In genomic region chr12:6614513-6615177, GRCh38 we compare ENCODE assay signal across 8 cellular contexts. TPM values are rescaled to one million over a fixed set of nuclear protein-coding genes. Genes with fewer than 3 reads are reported as not detected.
A peak's percentile ranks its signal among the peaks of the same experiment; 100 is the strongest.
DNase-seq lines count a peak whose midpoint lies in the region; ATAC-seq and TF ChIP-seq lines count a peak whose summit lies in the region.

No MANE protein-coding gene starts in this region.

- H3K9me3 ChIP-seq in body of pancreas (no peaks in the 10 kb centered on the region), upper lobe of left lung (no peaks in the 10 kb centered on the region)

- peak in 1 of 7 experiments; percentile 11 for TF ChIP-seq CTCF in body of pancreas (IDR thresholded peaks at IDR 0.05)
- TF ChIP-seq CTCF in upper lobe of left lung (IDR thresholded peaks at IDR 0.05): no peak

- no peak overlapping the region for H3K4me3 Mint-ChIP-seq in activated naive CD4-positive, alpha-beta T cell treated with anti-CD3 and anti-CD28 coated beads, Interleukin-2, amount 50 U/mL, for 24 hours
- no peak overlapping the region for H3K4me3 Mint-ChIP-seq in activated naive CD4-positive, alpha-beta T cell treated with anti-CD3 and anti-CD28 coated beads for 36 hours
- H3K4me3 Mint-ChIP-seq in memory B cell: peak overlapping the region; percentile 58

- TF ChIP-seq EP300 in upper lobe of left lung (IDR thresholded peaks at IDR 0.05): no peak

- H3K36me3 ChIP-seq in body of pancreas (replicated peaks in 1 of 2; ENCODE audit: insufficient read depth in 1 of 2, low read depth in 2 of 2) (no peaks in the 10 kb centered on the region), upper lobe of left lung (no peaks in the 10 kb centered on the region)

- TF ChIP-seq POLR2A in body of pancreas (IDR thresholded peaks at IDR 0.05) (no peak), upper lobe of left lung (IDR thresholded peaks at IDR 0.05) (no peak)

- peaks cover 52% of the 10 kb centered on the region for H3K4me1 Mint-ChIP-seq in activated naive CD4-positive, alpha-beta T cell treated with anti-CD3 and anti-CD28 coated beads, Interleukin-2, amount 50 U/mL, for 24 hours
- peaks cover 39% of the 10 kb centered on the region for H3K4me1 Mint-ChIP-seq in activated naive CD4-positive, alpha-beta T cell treated with anti-CD3 and anti-CD28 coated beads for 36 hours (ENCODE audit: low read depth)
- H3K4me1 Mint-ChIP-seq in memory B cell: peaks cover 47% of the 10 kb centered on the region

- H3K4me1 ChIP-seq in body of pancreas: peaks cover 29% of the 10 kb centered on the region
- peaks cover 28 to 37% (median 33%) of the 10 kb centered on the region in 4 donors for H3K4me1 ChIP-seq in upper lobe of left lung

- CTCF ChIA-PET in activated naive CD4-positive, alpha-beta T cell treated with anti-CD3 and anti-CD28 coated beads for 36 hours (lab: Charles Lee): interaction anchor here (0.5 to 1.6 kb wide), 6 partner anchors 9 to 220 kb away, joined by 3 to 4 read pairs (median 4); partner anchors contain the start of gene ZNF384

- H3K36me3 Mint-ChIP-seq in activated naive CD4-positive, alpha-beta T cell treated with anti-CD3 and anti-CD28 coated beads, Interleukin-2, amount 50 U/mL, for 24 hours: no peaks in the 10 kb centered on the region
- H3K36me3 Mint-ChIP-seq in activated naive CD4-positive, alpha-beta T cell treated with anti-CD3 and anti-CD28 coated beads for 36 hours (ENCODE audit: low read depth): no peaks in the 10 kb centered on the region
- peaks cover 9% of the 10 kb centered on the region for H3K36me3 Mint-ChIP-seq in memory B cell

- H3K9me3 Mint-ChIP-seq in activated naive CD4-positive, alpha-beta T cell treated with anti-CD3 and anti-CD28 coated beads, Interleukin-2, amount 50 U/mL, for 24 hours: no peaks in the 10 kb centered on the region
- no peaks in the 10 kb centered on the region for H3K9me3 Mint-ChIP-seq in activated naive CD4-positive, alpha-beta T cell treated with anti-CD3 and anti-CD28 coated beads for 36 hours
- no peaks in the 10 kb centered on the region for H3K9me3 Mint-ChIP-seq in memory B cell

- peak overlapping the region; percentile 85 to 92 (median 90) for H3K27ac ChIP-seq in body of pancreas
- peak overlapping the region; percentile 69 to 97 (median 92) for H3K27ac ChIP-seq in upper lobe of left lung

- WGBS in body of pancreas, 2 donors: 29 to 40% methylated on average over 5 to 7 of the region's 7 CpGs
- WGBS in upper lobe of left lung, 2 donors: 61 to 65% methylated on average over 7 of the region's 7 CpGs

- DNase-seq in activated naive CD4-positive, alpha-beta T cell treated with anti-CD3 and anti-CD28 coated beads for 36 hours: no peak
- DNase-seq in body of pancreas (no peak), memory B cell (ENCODE audit: low spot score in 2 of 2) (no peak), upper lobe of left lung (no peak), posterior cingulate gyrus (no peak), hippocampal formation (lab: John Stamatoyannopoulos, UW) (no peak)
- no peak for DNase-seq in activated naive CD4-positive, alpha-beta T cell (lab: John Stamatoyannopoulos, UW)

- H3K4me3 ChIP-seq in body of pancreas (no peak overlapping the region), upper lobe of left lung (no peak overlapping the region)

- intact Hi-C loops in activated naive CD4-positive, alpha-beta T cell treated with anti-CD3 and anti-CD28 coated beads for 36 hours (cut with micrococcal nuclease): no loop called here
- intact Hi-C loops in body of pancreas (cut with DNase I) (loop anchor here (10.0 kb wide), 1 partner anchor 50 kb away; the partner anchor contains the start of gene ING4), posterior cingulate gyrus (cut with DNase I) (loop anchor here (5.0 kb wide), 1 partner anchor 48 kb away; the partner anchor contains the start of gene ING4)

- no peak for ATAC-seq in body of pancreas
- no peak for ATAC-seq in memory B cell (ENCODE audit: low read depth)
- ATAC-seq in upper lobe of left lung (ENCODE audit: low FRiP score in 2 of 2): no peak

- H3K27ac Mint-ChIP-seq in activated naive CD4-positive, alpha-beta T cell treated with anti-CD3 and anti-CD28 coated beads, Interleukin-2, amount 50 U/mL, for 24 hours: peak overlapping the region; percentile 60
- H3K27ac Mint-ChIP-seq in activated naive CD4-positive, alpha-beta T cell treated with anti-CD3 and anti-CD28 coated beads for 36 hours: no peak overlapping the region
- H3K27ac Mint-ChIP-seq in memory B cell: peak overlapping the region; percentile 92

- no peaks in the 10 kb centered on the region for H3K27me3 Mint-ChIP-seq in activated naive CD4-positive, alpha-beta T cell treated with anti-CD3 and anti-CD28 coated beads, Interleukin-2, amount 50 U/mL, for 24 hours
- H3K27me3 Mint-ChIP-seq in activated naive CD4-positive, alpha-beta T cell treated with anti-CD3 and anti-CD28 coated beads for 36 hours (ENCODE audit: low read depth): no peaks in the 10 kb centered on the region
- no peaks in the 10 kb centered on the region for H3K27me3 Mint-ChIP-seq in memory B cell

- H3K27me3 ChIP-seq in body of pancreas: no peaks in the 10 kb centered on the region
- no peaks in the 10 kb centered on the region for H3K27me3 ChIP-seq in upper lobe of left lung

RNA-seq across cellular contexts. Expression of gene CHD4, which starts 7.5 kb away (rescaled TPM):
- total RNA-seq in activated naive CD4-positive, alpha-beta T cell treated with anti-CD3 and anti-CD28 coated beads for 36 hours: 100 to 1,000 TPM; 232 to 245 TPM
- total RNA-seq in body of pancreas: 100 to 1,000 TPM; 114 to 122 TPM
- total RNA-seq in upper lobe of left lung: 100 to 1,000 TPM; 165 to 267 (median 178) TPM

RNA-seq across cellular contexts. Expression of gene LPAR5, which starts 21.1 kb away (rescaled TPM):
- 1 to 10 TPM; 1.7 to 2.2 TPM for total RNA-seq in activated naive CD4-positive, alpha-beta T cell treated with anti-CD3 and anti-CD28 coated beads for 36 hours
- total RNA-seq in body of pancreas (1 to 10 TPM in 1 of 2 donors, under 1 TPM in 1; 0.66 to 3.6 TPM), upper lobe of left lung (1 to 10 TPM; 1.3 to 4.4 (median 2.9) TPM)

RNA-seq across cellular contexts. Expression of gene ACRBP, which starts 32.6 kb away (rescaled TPM):
- 1 to 10 TPM; 2.3 to 2.4 TPM for total RNA-seq in activated naive CD4-positive, alpha-beta T cell treated with anti-CD3 and anti-CD28 coated beads for 36 hours
- total RNA-seq in body of pancreas (1 to 10 TPM in 1 of 2 donors, under 1 TPM in 1; 0.78 to 5.9 TPM), upper lobe of left lung (10 to 100 TPM in 1 of 6 donors, 1 to 10 TPM in 5; 1.8 to 12.6 (median 5.9) TPM)

RNA-seq across cellular contexts. Expression of gene NOP2, which starts 46.6 kb away (rescaled TPM):
- 10 to 100 TPM; 61.3 to 62.9 TPM for total RNA-seq in activated naive CD4-positive, alpha-beta T cell treated with anti-CD3 and anti-CD28 coated beads for 36 hours
- 10 to 100 TPM; 10.9 to 83.1 TPM for total RNA-seq in body of pancreas
- 10 to 100 TPM; 19.4 to 49.2 (median 36.6) TPM for total RNA-seq in upper lobe of left lung

RNA-seq across cellular contexts. Expression of gene ING4, which starts 48.3 kb away (rescaled TPM):
- 10 to 100 TPM; 17.3 to 17.8 TPM for total RNA-seq in activated naive CD4-positive, alpha-beta T cell treated with anti-CD3 and anti-CD28 coated beads for 36 hours
- total RNA-seq in body of pancreas (10 to 100 TPM; 23.3 to 39.9 TPM), upper lobe of left lung (10 to 100 TPM; 24.3 to 79.6 (median 33.8) TPM)
